8 cellular contexts compared by ENCODE assay signal in the genomic region with DNA sequence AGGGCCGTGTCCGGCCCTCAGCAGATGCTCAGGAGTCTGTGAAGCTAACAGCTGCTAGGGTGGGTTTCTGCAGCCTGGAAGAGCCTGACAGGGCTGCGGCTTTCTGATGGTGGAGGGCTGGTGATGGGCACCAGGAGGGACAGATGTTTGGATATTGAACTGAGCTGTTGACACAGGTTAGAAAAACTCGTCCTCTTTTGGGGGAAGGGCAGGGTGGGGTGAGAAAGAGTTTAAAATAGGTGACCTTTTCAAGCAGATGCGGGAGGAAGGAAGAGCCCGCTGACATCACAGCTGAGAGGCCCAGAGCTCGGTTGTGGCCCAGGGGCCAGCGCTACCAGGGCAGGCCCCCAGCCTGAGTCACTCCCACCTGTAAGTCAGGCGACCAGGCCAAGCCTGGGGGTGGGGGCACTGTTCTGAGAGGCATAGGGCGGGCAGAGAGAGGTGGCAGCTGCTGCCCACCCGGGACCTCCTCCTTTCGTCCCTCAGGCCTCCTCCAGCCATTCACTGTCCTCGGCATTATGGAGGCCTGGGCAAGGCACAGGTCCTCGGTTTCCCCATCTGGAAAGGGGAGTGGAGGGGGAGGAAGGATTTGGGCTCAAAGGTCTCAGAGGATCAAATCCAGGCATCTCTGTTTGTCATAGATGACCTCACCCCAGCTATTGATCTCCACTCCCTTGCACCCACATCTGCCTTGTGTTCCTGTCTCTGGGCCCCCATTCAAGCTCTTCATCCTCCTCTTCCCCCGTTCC. TPM values are rescaled to one million over a fixed set of nuclear protein-coding genes. Genes with fewer than 3 reads are reported as not detected.
DNase-seq lines count a peak whose midpoint lies in the region; ATAC-seq, FAIRE-seq and TF ChIP-seq lines count a peak whose summit lies in the region.

No MANE protein-coding gene starts in this region.

- H3K9me3 ChIP-seq in Karpas-422 (ENCODE audit: low read length) (no peaks in the 10 kb centered on the region), GM12878 (replicated peaks; ENCODE audit: control insufficient read depth, insufficient read depth, low read length) (no peaks in the 10 kb centered on the region)

- ATAC-seq in activated CD4-positive, alpha-beta T cell treated with anti-CD3 and anti-CD28 coated beads for 36 hours, result peak; percentile 85
- ATAC-seq in GM12878, result peak; percentile 71

- in situ Hi-C loops in GM12878 (cut with MboI), result loop anchor here (25.0 kb wide), 2 partner anchors 1421 to 1804 kb away; a partner anchor contains a TSS

- peaks cover 65% of the 10 kb centered on the region for H3K4me1 Mint-ChIP-seq in activated CD4-positive, alpha-beta T cell treated with anti-CD3 and anti-CD28 coated beads for 36 hours

- H3K36me3 ChIP-seq in Karpas-422 (ENCODE audit: insufficient read depth, low read length) (no peaks in the 10 kb centered on the region), GM12878 (ENCODE audit: control insufficient read depth in 2 of 2, insufficient read depth in 2 of 2, low read length in 1 of 2) (no peaks in the 10 kb centered on the region)

- H4K20me1 ChIP-seq in Karpas-422 (ENCODE audit: insufficient read depth, low read depth, low read length), result no peaks in the 10 kb centered on the region
- H4K20me1 ChIP-seq in GM12878 (ENCODE audit: control insufficient read depth, insufficient read depth), result no peaks in the 10 kb centered on the region

- H3K27me3 Mint-ChIP-seq in activated CD4-positive, alpha-beta T cell treated with anti-CD3 and anti-CD28 coated beads for 36 hours, result no peaks in the 10 kb centered on the region

- TF ChIP-seq EP300 in GM12878 (IDR thresholded peaks at IDR 0.05; ENCODE audit: borderline replicate concordance in 1 of 2, control insufficient read depth in 1 of 2, low read depth in 2 of 2, low read length in 2 of 2), result peak; percentile 80 to 81; a peak in 3 of 4 replicates

- CTCF ChIA-PET in activated CD4-positive, alpha-beta T cell treated with anti-CD3 and anti-CD28 coated beads for 36 hours (lab: Charles Lee), result interaction anchor here (0.9 to 2.6 kb wide), 11 partner anchors 9 to 94 kb away, joined by 3 to 13 read pairs (median 4); no protein-coding TSS in a partner anchor
- CTCF ChIA-PET in GM12878 (lab: Yijun Ruan, JAX), result interaction anchor here (0.7 to 11.4 kb wide), 16 partner anchors 10 to 94 kb away, joined by 3 to 108 read pairs (median 4); a partner anchor contains a TSS

- SMC1A ChIA-PET in GM12878 (lab: Charles Lee; ENCODE audit: uncharacterized antibody, unreplicated experiment), result interaction anchor here (0.6 to 19.7 kb wide), 23 partner anchors 10 to 142 kb away, joined by 3 to 419 read pairs (median 5); a partner anchor contains a TSS

- BruUV-seq in GM12878 (replicated peaks; lab: Mats Ljungman, UMichigan), result no TSS peak

- H3K9me3 Mint-ChIP-seq in activated CD4-positive, alpha-beta T cell treated with anti-CD3 and anti-CD28 coated beads for 36 hours (ENCODE audit: low read depth), result no peaks in the 10 kb centered on the region

- H3K4me3 Mint-ChIP-seq in activated CD4-positive, alpha-beta T cell treated with anti-CD3 and anti-CD28 coated beads for 36 hours, result peak overlapping the region; percentile 32

- H3K27ac ChIP-seq in Karpas-422 (ENCODE audit: low read length), result peak overlapping the region; percentile 90
- H3K27ac ChIP-seq in GM12878 (ENCODE audit: control insufficient read depth, insufficient read depth), result peak overlapping the region; percentile 93

- no peak for TF ChIP-seq CTCF in GM12878 (IDR thresholded peaks at IDR 0.05 in 2 of 3, conservative IDR thresholded peaks at IDR 0.05 in 1 of 3; ENCODE audit: control insufficient read depth in 2 of 3, extremely low read depth in 1 of 3, insufficient read depth in 1 of 3, low read depth in 3 of 3, low read length in 3 of 3)

- H3K9ac ChIP-seq in Karpas-422 (ENCODE audit: low read length) (peak overlapping the region; percentile 54), GM12878 (ENCODE audit: control insufficient read depth, insufficient read depth, low read length) (peak overlapping the region; percentile 60)

- no peaks in the 10 kb centered on the region for H3K9me2 ChIP-seq in Karpas-422 (replicated peaks; ENCODE audit: insufficient read depth, low read length)

- peaks cover 73% of the 10 kb centered on the region for H3K4me1 ChIP-seq in Karpas-422 (ENCODE audit: low read length)
- H3K4me1 ChIP-seq in GM12878 (ENCODE audit: control insufficient read depth, insufficient read depth, low read length), result peaks cover 72% of the 10 kb centered on the region

- H3K27ac Mint-ChIP-seq in activated CD4-positive, alpha-beta T cell treated with anti-CD3 and anti-CD28 coated beads for 36 hours, result peak overlapping the region; percentile 96

- peak; percentile 48; the same call in 1 of the 2 replicates for TF ChIP-seq POLR2A in GM12878 (IDR thresholded peaks at IDR 0.05; ENCODE audit: low read depth, low read length)

- intact Hi-C loops in activated CD4-positive, alpha-beta T cell treated with anti-CD3 and anti-CD28 coated beads for 36 hours (cut with DNase I, micrococcal nuclease), result loop anchor here (1.0 to 5.0 kb wide), 4 partner anchors 15 to 34 kb away; a partner anchor contains a TSS
- intact Hi-C loops in GM12878 (cut with micrococcal nuclease; ENCODE audit: unreplicated experiment), result loop anchor here (1.0 to 5.0 kb wide), 2 partner anchors 17 to 34 kb away; a partner anchor contains a TSS

- RAD21 ChIA-PET in GM12878 (lab: Charles Lee; ENCODE audit: unreplicated experiment), result interaction anchor here (0.9 to 14.9 kb wide), 16 partner anchors 9 to 94 kb away, joined by 3 to 252 read pairs (median 14); a partner anchor contains a TSS

- H3K4me3 ChIP-seq in Karpas-422 (ENCODE audit: low read length), result no peak overlapping the region
- peak overlapping the region; percentile 9; the same call in 1 of the 2 replicates for H3K4me3 ChIP-seq in GM12878

- no peak for TF ChIP-seq RAD21 in GM12878 (IDR thresholded peaks at IDR 0.05; ENCODE audit: insufficient read depth, low read depth, low read length)

- 7% methylated on average over 15 of the region's 15 CpGs for WGBS in GM12878 (ENCODE audit: insufficient coverage, insufficient replicate concordance, low lambda C conversion rate, missing lambda C conversion rate)

- H2AFZ ChIP-seq in Karpas-422 (ENCODE audit: low read length), result no peak overlapping the region
- peak overlapping the region; percentile 35; the same call in 1 of the 2 replicates for H2AFZ ChIP-seq in GM12878 (ENCODE audit: control insufficient read depth, low read depth, low read length)

- no peaks in the 10 kb centered on the region for H3K36me3 Mint-ChIP-seq in activated CD4-positive, alpha-beta T cell treated with anti-CD3 and anti-CD28 coated beads for 36 hours (ENCODE audit: low read depth)

- POLR2A ChIA-PET in activated CD4-positive, alpha-beta T cell treated with anti-CD3 and anti-CD28 coated beads for 36 hours (lab: Charles Lee), result interaction anchor here (0.6 to 2.3 kb wide), 3 partner anchors 14 to 66 kb away, joined by 3 to 13 read pairs (median 4); a partner anchor contains a TSS
- POLR2A ChIA-PET in GM12878 (lab: Charles Lee), result interaction anchor here (0.6 to 17.0 kb wide), 16 partner anchors 9 to 192 kb away, joined by 3 to 271 read pairs (median 8); a partner anchor contains a TSS

- peak; percentile 84 for DNase-seq in activated CD4-positive, alpha-beta T cell treated with anti-CD3 and anti-CD28 coated beads for 36 hours
- no peak for DNase-seq in activated CD4-positive, alpha-beta T cell treated with anti-CD3 and anti-CD28 coated beads for 1 hour
- DNase-seq in Karpas-422 (no peak), GM12878 (ENCODE audit: low read depth, low spot score) (no peak), epidermal melanocyte (ENCODE audit: insufficient read length, low spot score) (no peak), NCI-H1930 (lab: John Stamatoyannopoulos, UW) (no peak), kidney tubule cell (ENCODE audit: low spot score) (no peak)
- DNase-seq in stimulated activated CD8-positive, alpha-beta memory T cell treated with anti-CD3 and anti-CD28 coated beads, Interleukin-4, amount 100 ng/mL, for 24 hours (ENCODE audit: low read depth), result peak; percentile 44

- FAIRE-seq in GM12878 (lab: Jason Lieb, UNC), result no peak

- H3K79me2 ChIP-seq in Karpas-422 (ENCODE audit: low read length) (no peaks in the 10 kb centered on the region), GM12878 (ENCODE audit: control insufficient read depth, insufficient read depth, low read length) (peaks cover 3% of the 10 kb centered on the region; the same call in 1 of the 2 replicates)

- H3K27me3 ChIP-seq in Karpas-422 (ENCODE audit: low read length) (no peaks in the 10 kb centered on the region), GM12878 (replicated peaks in 1 of 2; ENCODE audit: control insufficient read depth in 2 of 2, insufficient read depth in 2 of 2, low read length in 1 of 2) (no peaks in the 10 kb centered on the region)

- H3K4me2 ChIP-seq in Karpas-422 (ENCODE audit: low read depth, low read length, poor library complexity, severe bottlenecking), result peak overlapping the region; percentile 65
- H3K4me2 ChIP-seq in GM12878 (ENCODE audit: control insufficient read depth, insufficient read depth), result peak overlapping the region; percentile 72

TF ChIP-seq in GM12878, 131 proteins besides CTCF, POLR2A, EP300 and RAD21 (continues in another document):
- TF ChIP-seq MEF2B (IDR thresholded peaks at IDR 0.05; ENCODE audit: partially characterized antibody, poor library complexity, severe bottlenecking) (peak; percentile 54), BHLHE40 (IDR thresholded peaks at IDR 0.05; ENCODE audit: borderline replicate concordance in 1 of 2, low read depth in 2 of 2, low read length in 1 of 2) (peak; percentile 75 to 95)

RNA-seq across cellular contexts. Expression of a gene that starts 32.3 kb away (rescaled TPM):
- total RNA-seq in activated CD4-positive, alpha-beta T cell treated with anti-CD3 and anti-CD28 coated beads for 36 hours, result 10 to 100 TPM; 42.6 to 43.9 TPM
- total RNA-seq in Karpas-422 (2014; rRNA removed; shearing (Covaris generic); ENCODE audit: low replicate concordance), result 32.0 and 33.0 TPM in 2 replicates
- total RNA-seq in GM12878 (2013; cell fraction: nucleolus; rRNA removed), result 69.8 and 72.4 TPM in 2 replicates
- total RNA-seq in GM12878 (2014; rRNA removed) (403 and 449 TPM in 2 replicates), GM12878 (2014; rRNA removed; fragmentation: Illumina TruSeq; extraction: Trizol) (129 and 136 TPM in 2 replicates), GM12878 (2021) (278 and 285 TPM in 2 replicates)
- polyA plus RNA-seq in GM12878 (2011; ENCODE audit: low read depth), result 28.8 TPM
- polyA plus RNA-seq in GM12878 (2011; rRNA removed) (33.6 and 44.0 TPM in 2 replicates), GM12878 (2014; fragmentation: Illumina TruSeq; extraction: Trizol) (44.0 and 122 TPM in 2 replicates), GM12878 (2014; fragmentation: Nextera tagmentation; extraction: Ambion mirVana) (100 to 1,000 TPM in 1 of 2 experiments, 10 to 100 TPM in 1; 42.7 to 104 TPM), GM12878 (2014; rRNA removed) (389 and 394 TPM in 2 replicates), GM12878 (2016; fragmentation: Nextera tagmentation; extraction: Ambion mirVana) (100 to 1,000 TPM; 459 to 475 TPM)
- polyA plus RNA-seq in GM12878 (2011; cell fraction: cytosol; rRNA removed), result 121 and 124 TPM in 2 replicates
- 76.0 and 85.6 TPM in 2 replicates for polyA plus RNA-seq in GM12878 (2011; cell fraction: nucleus; rRNA removed)
- 61.0 and 127 TPM in 2 replicates for polyA plus RNA-seq in GM12878 (2012)
- polyA minus RNA-seq in GM12878 (2011; rRNA and poly(A)+ RNA removed), result 19.2 and 51.3 TPM in 2 replicates
- polyA minus RNA-seq in GM12878 (2011; cell fraction: cytosol; rRNA and poly(A)+ RNA removed), result 35.9 and 41.3 TPM in 2 replicates
- 76.6 and 97.0 TPM in 2 replicates for polyA minus RNA-seq in GM12878 (2011; cell fraction: nucleus; rRNA and poly(A)+ RNA removed)

Comparison
In these comparisons a context has a peak if more than half of its experiments do, and no peak if none do; other contexts are left out.
1. DNase-seq: peak in activated CD4-positive, alpha-beta T cell treated with anti-CD3 and anti-CD28 coated beads for 36 hours (single experiment) and stimulated activated CD8-positive, alpha-beta memory T cell treated with anti-CD3 and anti-CD28 coated beads, Interleukin-4, amount 100 ng/mL, for 24 hours (single experiment); none in activated CD4-positive, alpha-beta T cell treated with anti-CD3 and anti-CD28 coated beads for 1 hour (single experiment), Karpas-422 (single experiment), GM12878 (single experiment), epidermal melanocyte (single experiment), NCI-H1930 (0 of 2) and kidney tubule cell (single experiment).